ENCODE assay signal across 1 cellular context in the genomic region with DNA sequence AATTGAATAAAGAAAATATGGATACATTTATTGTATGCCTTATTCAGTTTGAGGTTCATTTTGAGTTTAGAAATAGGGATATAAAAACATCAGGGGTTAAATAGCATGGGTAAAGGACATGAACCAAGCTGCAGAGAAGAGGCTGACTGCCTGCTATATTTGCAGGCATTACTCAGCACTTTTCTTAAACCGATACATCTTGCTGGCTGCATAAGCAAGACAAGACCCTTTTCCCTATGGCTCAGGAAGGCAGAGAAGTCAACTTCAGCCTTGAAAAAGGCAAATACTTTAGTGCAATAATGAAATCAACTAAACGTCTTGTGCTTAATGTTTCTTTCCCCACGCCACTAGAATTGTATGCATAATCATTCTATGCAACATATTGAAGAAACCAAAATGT.
TF ChIP-seq lines count a peak whose summit lies in the region.

No MANE protein-coding gene starts in this region.

TF ChIP-seq in H1, 55 proteins besides CTCF, POLR2A, EP300 and RAD21:
- no peak for TF ChIP-seq CBX8 (IDR thresholded peaks at IDR 0.05; ENCODE audit: borderline replicate concordance, low read depth, low read length)
- no peak for TF ChIP-seq SP2 (IDR thresholded peaks at IDR 0.05; ENCODE audit: low read length)
- no peak for TF ChIP-seq E2F6 (IDR thresholded peaks at IDR 0.05)
- TF ChIP-seq, protein P1, sequence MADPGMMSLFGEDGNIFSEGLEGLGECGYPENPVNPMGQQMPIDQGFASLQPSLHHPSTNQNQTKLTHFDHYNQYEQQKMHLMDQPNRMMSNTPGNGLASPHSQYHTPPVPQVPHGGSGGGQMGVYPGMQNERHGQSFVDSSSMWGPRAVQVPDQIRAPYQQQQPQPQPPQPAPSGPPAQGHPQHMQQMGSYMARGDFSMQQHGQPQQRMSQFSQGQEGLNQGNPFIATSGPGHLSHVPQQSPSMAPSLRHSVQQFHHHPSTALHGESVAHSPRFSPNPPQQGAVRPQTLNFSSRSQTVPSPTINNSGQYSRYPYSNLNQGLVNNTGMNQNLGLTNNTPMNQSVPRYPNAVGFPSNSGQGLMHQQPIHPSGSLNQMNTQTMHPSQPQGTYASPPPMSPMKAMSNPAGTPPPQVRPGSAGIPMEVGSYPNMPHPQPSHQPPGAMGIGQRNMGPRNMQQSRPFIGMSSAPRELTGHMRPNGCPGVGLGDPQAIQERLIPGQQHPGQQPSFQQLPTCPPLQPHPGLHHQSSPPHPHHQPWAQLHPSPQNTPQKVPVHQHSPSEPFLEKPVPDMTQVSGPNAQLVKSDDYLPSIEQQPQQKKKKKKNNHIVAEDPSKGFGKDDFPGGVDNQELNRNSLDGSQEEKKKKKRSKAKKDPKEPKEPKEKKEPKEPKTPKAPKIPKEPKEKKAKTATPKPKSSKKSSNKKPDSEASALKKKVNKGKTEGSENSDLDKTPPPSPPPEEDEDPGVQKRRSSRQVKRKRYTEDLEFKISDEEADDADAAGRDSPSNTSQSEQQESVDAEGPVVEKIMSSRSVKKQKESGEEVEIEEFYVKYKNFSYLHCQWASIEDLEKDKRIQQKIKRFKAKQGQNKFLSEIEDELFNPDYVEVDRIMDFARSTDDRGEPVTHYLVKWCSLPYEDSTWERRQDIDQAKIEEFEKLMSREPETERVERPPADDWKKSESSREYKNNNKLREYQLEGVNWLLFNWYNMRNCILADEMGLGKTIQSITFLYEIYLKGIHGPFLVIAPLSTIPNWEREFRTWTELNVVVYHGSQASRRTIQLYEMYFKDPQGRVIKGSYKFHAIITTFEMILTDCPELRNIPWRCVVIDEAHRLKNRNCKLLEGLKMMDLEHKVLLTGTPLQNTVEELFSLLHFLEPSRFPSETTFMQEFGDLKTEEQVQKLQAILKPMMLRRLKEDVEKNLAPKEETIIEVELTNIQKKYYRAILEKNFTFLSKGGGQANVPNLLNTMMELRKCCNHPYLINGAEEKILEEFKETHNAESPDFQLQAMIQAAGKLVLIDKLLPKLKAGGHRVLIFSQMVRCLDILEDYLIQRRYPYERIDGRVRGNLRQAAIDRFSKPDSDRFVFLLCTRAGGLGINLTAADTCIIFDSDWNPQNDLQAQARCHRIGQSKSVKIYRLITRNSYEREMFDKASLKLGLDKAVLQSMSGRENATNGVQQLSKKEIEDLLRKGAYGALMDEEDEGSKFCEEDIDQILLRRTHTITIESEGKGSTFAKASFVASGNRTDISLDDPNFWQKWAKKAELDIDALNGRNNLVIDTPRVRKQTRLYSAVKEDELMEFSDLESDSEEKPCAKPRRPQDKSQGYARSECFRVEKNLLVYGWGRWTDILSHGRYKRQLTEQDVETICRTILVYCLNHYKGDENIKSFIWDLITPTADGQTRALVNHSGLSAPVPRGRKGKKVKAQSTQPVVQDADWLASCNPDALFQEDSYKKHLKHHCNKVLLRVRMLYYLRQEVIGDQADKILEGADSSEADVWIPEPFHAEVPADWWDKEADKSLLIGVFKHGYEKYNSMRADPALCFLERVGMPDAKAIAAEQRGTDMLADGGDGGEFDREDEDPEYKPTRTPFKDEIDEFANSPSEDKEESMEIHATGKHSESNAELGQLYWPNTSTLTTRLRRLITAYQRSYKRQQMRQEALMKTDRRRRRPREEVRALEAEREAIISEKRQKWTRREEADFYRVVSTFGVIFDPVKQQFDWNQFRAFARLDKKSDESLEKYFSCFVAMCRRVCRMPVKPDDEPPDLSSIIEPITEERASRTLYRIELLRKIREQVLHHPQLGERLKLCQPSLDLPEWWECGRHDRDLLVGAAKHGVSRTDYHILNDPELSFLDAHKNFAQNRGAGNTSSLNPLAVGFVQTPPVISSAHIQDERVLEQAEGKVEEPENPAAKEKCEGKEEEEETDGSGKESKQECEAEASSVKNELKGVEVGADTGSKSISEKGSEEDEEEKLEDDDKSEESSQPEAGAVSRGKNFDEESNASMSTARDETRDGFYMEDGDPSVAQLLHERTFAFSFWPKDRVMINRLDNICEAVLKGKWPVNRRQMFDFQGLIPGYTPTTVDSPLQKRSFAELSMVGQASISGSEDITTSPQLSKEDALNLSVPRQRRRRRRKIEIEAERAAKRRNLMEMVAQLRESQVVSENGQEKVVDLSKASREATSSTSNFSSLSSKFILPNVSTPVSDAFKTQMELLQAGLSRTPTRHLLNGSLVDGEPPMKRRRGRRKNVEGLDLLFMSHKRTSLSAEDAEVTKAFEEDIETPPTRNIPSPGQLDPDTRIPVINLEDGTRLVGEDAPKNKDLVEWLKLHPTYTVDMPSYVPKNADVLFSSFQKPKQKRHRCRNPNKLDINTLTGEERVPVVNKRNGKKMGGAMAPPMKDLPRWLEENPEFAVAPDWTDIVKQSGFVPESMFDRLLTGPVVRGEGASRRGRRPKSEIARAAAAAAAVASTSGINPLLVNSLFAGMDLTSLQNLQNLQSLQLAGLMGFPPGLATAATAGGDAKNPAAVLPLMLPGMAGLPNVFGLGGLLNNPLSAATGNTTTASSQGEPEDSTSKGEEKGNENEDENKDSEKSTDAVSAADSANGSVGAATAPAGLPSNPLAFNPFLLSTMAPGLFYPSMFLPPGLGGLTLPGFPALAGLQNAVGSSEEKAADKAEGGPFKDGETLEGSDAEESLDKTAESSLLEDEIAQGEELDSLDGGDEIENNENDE (IDR thresholded peaks at IDR 0.05; ENCODE audit: insufficient replicate concordance, low read length) = no peak
- no peak for TF ChIP-seq JUND (IDR thresholded peaks at IDR 0.05; ENCODE audit: low read length)
- no peak for TF ChIP-seq RFX5 (IDR thresholded peaks at IDR 0.05; ENCODE audit: borderline replicate concordance, low read depth, low read length)
- TF ChIP-seq NRF1 (IDR thresholded peaks at IDR 0.05; ENCODE audit: low read depth, low read length) = no peak
- TF ChIP-seq MAFK (IDR thresholded peaks at IDR 0.05; ENCODE audit: low read depth, low read length) = peak; percentile 73; the same call in 1 of the 2 replicates
- TF ChIP-seq BACH1 (IDR thresholded peaks at IDR 0.05; ENCODE audit: low read length) = peak; percentile 92
- TF ChIP-seq SRF (IDR thresholded peaks at IDR 0.05; ENCODE audit: low read depth, low read length) = no peak
- TF ChIP-seq TAF7 (optimal IDR thresholded peaks at IDR 0.05; ENCODE audit: borderline replicate concordance, low read depth, low read length) = no peak
- no peak for TF ChIP-seq CEBPB (IDR thresholded peaks at IDR 0.05; ENCODE audit: low read depth, low read length)
- TF ChIP-seq, protein P2, sequence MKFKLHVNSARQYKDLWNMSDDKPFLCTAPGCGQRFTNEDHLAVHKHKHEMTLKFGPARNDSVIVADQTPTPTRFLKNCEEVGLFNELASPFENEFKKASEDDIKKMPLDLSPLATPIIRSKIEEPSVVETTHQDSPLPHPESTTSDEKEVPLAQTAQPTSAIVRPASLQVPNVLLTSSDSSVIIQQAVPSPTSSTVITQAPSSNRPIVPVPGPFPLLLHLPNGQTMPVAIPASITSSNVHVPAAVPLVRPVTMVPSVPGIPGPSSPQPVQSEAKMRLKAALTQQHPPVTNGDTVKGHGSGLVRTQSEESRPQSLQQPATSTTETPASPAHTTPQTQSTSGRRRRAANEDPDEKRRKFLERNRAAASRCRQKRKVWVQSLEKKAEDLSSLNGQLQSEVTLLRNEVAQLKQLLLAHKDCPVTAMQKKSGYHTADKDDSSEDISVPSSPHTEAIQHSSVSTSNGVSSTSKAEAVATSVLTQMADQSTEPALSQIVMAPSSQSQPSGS (IDR thresholded peaks at IDR 0.05; ENCODE audit: low read length) = no peak
- TF ChIP-seq HDAC2 (IDR thresholded peaks at IDR 0.05; ENCODE audit: borderline replicate concordance in 1 of 2, low read depth in 2 of 2, low read length in 2 of 2) = no peak
